8 cellular contexts compared by ENCODE assay signal in the genomic region with DNA sequence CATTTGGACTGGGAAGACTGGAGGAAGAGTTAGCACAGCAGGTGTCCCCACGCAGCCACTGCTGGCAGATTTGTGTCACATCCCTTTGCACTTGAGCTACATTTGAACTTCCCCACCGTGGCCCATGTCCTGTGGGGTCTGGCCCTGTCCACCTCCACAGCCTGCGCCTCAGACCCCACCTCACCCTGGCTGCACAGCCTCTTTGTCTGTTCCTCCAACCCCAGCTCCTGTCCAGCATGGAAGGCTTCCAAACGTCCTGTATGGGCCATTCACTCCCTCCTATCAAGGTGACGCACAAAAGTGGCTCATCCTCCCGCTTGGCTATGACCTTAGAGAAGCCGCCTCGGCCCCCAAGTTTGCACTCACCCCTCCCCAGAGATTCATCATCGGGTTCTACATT.
"Had no signal": no experiment of that assay in that cellular context is flagged by ENCODE, and none has a peak within 500 bp of the region (broad histone marks: within the 10 kb centered on the region; RNA-seq: fewer than 3 reads in every experiment).

No MANE protein-coding gene starts in this region.

- H3K27ac Mint-ChIP-seq: H9 had no signal

- ATAC-seq: K562 had no signal

- H3K27ac ChIP-seq: GM23248 had no signal

- H3K4me3 ChIP-seq: GM23248, K562 had no signal

- H3K4me3 Mint-ChIP-seq: H9 had no signal

- H2AFZ ChIP-seq: GM23248 had no signal

- H3K9me3 Mint-ChIP-seq: H9 had no signal

- FAIRE-seq: H54, HTR-8/SVneo, K562 had no signal

- DNase-seq: GM23248, GOT3, H9, HCEC 1CT, IMR-90 had no signal

- H3K9ac ChIP-seq: GM23248 had no signal
